Comparison of ENCODE assay signal across 8 cellular contexts in genomic region chr2:166127217-166128155, GRCh38. TPM values are rescaled to one million over a fixed set of nuclear protein-coding genes. Genes with fewer than 3 reads are reported as not detected.
DNase-seq lines count a peak whose midpoint lies in the region; ATAC-seq, FAIRE-seq and TF ChIP-seq lines count a peak whose summit lies in the region.

Gene SCN1A, minus strand, starts transcription at chr2:166128020. Its CDS starts 54,399 bp downstream, at chr2:166073621.

- H3K27ac ChIP-seq in keratinocyte (ENCODE audit: control insufficient read depth, insufficient read depth, low read length) (no peak within 1 kb of the TSS), upper lobe of left lung (peak within 1 kb of the TSS in 3 of 4 donors; percentile 55 to 76 (median 76))

- CTCF ChIA-PET in activated CD4-positive, alpha-beta memory T cell treated with anti-CD3 and anti-CD28 coated beads, Interleukin-2, amount 10 ng/mL, durations not matched to agents 7 days and 5 days (lab: Charles Lee): interaction anchor here (0.6 to 3.0 kb wide), 8 partner anchors 13 to 1331 kb away, joined by 4 to 8 read pairs (median 4); partner anchors contain the start of gene TTC21B

- no peaks in the 10 kb centered on the region for H3K9me3 Mint-ChIP-seq in brain
- H3K9me3 Mint-ChIP-seq in activated naive CD8-positive, alpha-beta T cell treated with anti-CD3 and anti-CD28 coated beads for 36 hours: no peaks in the 10 kb centered on the region
- H3K9me3 Mint-ChIP-seq in activated CD4-positive, alpha-beta memory T cell treated with anti-CD3 and anti-CD28 coated beads, Interleukin-2, amount 10 ng/mL, durations not matched to agents 7 days and 5 days: no peaks in the 10 kb centered on the region

- H3K36me3 Mint-ChIP-seq in brain: no peaks in the 10 kb centered on the region
- no peaks in the 10 kb centered on the region for H3K36me3 Mint-ChIP-seq in activated naive CD8-positive, alpha-beta T cell treated with anti-CD3 and anti-CD28 coated beads for 36 hours
- no peaks in the 10 kb centered on the region for H3K36me3 Mint-ChIP-seq in activated CD4-positive, alpha-beta memory T cell treated with anti-CD3 and anti-CD28 coated beads, Interleukin-2, amount 10 ng/mL, durations not matched to agents 7 days and 5 days (ENCODE audit: low read depth)

- H3K9ac ChIP-seq in keratinocyte (ENCODE audit: control insufficient read depth, extremely low read depth, insufficient read depth, low read length): no peak within 1 kb of the TSS

- no peaks in the 10 kb centered on the region for H4K20me1 ChIP-seq in keratinocyte (ENCODE audit: control insufficient read depth, extremely low read depth, insufficient read depth, low read length)

- peaks cover 32% of the 10 kb centered on the region for H3K4me1 Mint-ChIP-seq in brain
- no peaks in the 10 kb centered on the region for H3K4me1 Mint-ChIP-seq in activated naive CD8-positive, alpha-beta T cell treated with anti-CD3 and anti-CD28 coated beads for 36 hours
- no peaks in the 10 kb centered on the region for H3K4me1 Mint-ChIP-seq in activated CD4-positive, alpha-beta memory T cell treated with anti-CD3 and anti-CD28 coated beads, Interleukin-2, amount 10 ng/mL, durations not matched to agents 7 days and 5 days

- peak; percentile 79 for DNase-seq in G401 (ENCODE audit: low spot score)
- peak; percentile 1 for DNase-seq in NCI-H510A (lab: John Stamatoyannopoulos, UW)
- DNase-seq in keratinocyte (ENCODE audit: low read depth, low spot score): no peak
- no peak for DNase-seq in upper lobe of left lung
- no peak for DNase-seq in activated naive CD8-positive, alpha-beta T cell treated with anti-CD3 and anti-CD28 coated beads for 36 hours
- no peak for DNase-seq in activated CD4-positive, alpha-beta memory T cell treated with anti-CD3 and anti-CD28 coated beads, Interleukin-2, amount 10 ng/mL, durations not matched to agents 7 days and 5 days

- dilution Hi-C loops in keratinocyte (cut with MboI; ENCODE audit: extremely low pct_ligation_motif_present, low sequenced_read_pairs): no loop called here

- WGBS in upper lobe of left lung, 2 donors: 19 to 24% methylated on average over 7 of the region's 7 CpGs

- H3K4me3 Mint-ChIP-seq in brain: peak within 1 kb of the TSS; percentile 60 to 94 (median 88)
- no peak within 1 kb of the TSS for H3K4me3 Mint-ChIP-seq in activated naive CD8-positive, alpha-beta T cell treated with anti-CD3 and anti-CD28 coated beads for 36 hours
- H3K4me3 Mint-ChIP-seq in activated CD4-positive, alpha-beta memory T cell treated with anti-CD3 and anti-CD28 coated beads, Interleukin-2, amount 10 ng/mL, durations not matched to agents 7 days and 5 days: no peak within 1 kb of the TSS

- no peak within 1 kb of the TSS for H2AFZ ChIP-seq in keratinocyte (ENCODE audit: control insufficient read depth, low read length)

- H3K27ac Mint-ChIP-seq in brain: peak within 1 kb of the TSS; percentile 32 to 94 (median 86)
- H3K27ac Mint-ChIP-seq in activated naive CD8-positive, alpha-beta T cell treated with anti-CD3 and anti-CD28 coated beads for 36 hours: no peak within 1 kb of the TSS
- no peak within 1 kb of the TSS for H3K27ac Mint-ChIP-seq in activated CD4-positive, alpha-beta memory T cell treated with anti-CD3 and anti-CD28 coated beads, Interleukin-2, amount 10 ng/mL, durations not matched to agents 7 days and 5 days

- H3K4me3 ChIP-seq in keratinocyte (ENCODE audit: control insufficient read depth in 2 of 3, extremely low read depth in 1 of 3, insufficient read depth in 2 of 3, low read depth in 1 of 3, low read length in 3 of 3): no peak within 1 kb of the TSS
- peak within 1 kb of the TSS in 3 of 4 donors; percentile 29 to 38 (median 29) for H3K4me3 ChIP-seq in upper lobe of left lung

- POLR2A ChIA-PET in activated CD4-positive, alpha-beta memory T cell treated with anti-CD3 and anti-CD28 coated beads, Interleukin-2, amount 10 ng/mL, durations not matched to agents 7 days and 5 days (lab: Charles Lee): interaction anchor here (1.1 kb wide), 1 partner anchor 174 kb away, joined by 3 read pairs; the partner anchor contains the start of gene TTC21B

- H3K4me2 ChIP-seq in keratinocyte (ENCODE audit: control insufficient read depth, extremely low read depth, insufficient read depth, low read depth, low read length): no peak within 1 kb of the TSS

- peaks cover 3% of the 10 kb centered on the region for H3K27me3 Mint-ChIP-seq in brain
- H3K27me3 Mint-ChIP-seq in activated naive CD8-positive, alpha-beta T cell treated with anti-CD3 and anti-CD28 coated beads for 36 hours: peaks cover 15% of the 10 kb centered on the region
- peaks cover 15% of the 10 kb centered on the region for H3K27me3 Mint-ChIP-seq in activated CD4-positive, alpha-beta memory T cell treated with anti-CD3 and anti-CD28 coated beads, Interleukin-2, amount 10 ng/mL, durations not matched to agents 7 days and 5 days

- FAIRE-seq in keratinocyte (lab: Jason Lieb, UNC): peak; percentile 71

- H3K36me3 ChIP-seq in keratinocyte (ENCODE audit: control insufficient read depth in 2 of 2, extremely low read depth in 1 of 2, insufficient read depth in 2 of 2, low read length in 2 of 2): no peaks in the 10 kb centered on the region
- no peaks in the 10 kb centered on the region for H3K36me3 ChIP-seq in upper lobe of left lung

- H3K79me2 ChIP-seq in keratinocyte (ENCODE audit: control insufficient read depth, insufficient read depth, low read length): no peaks in the 10 kb centered on the region

- TF ChIP-seq POLR2A in upper lobe of left lung (IDR thresholded peaks at IDR 0.05): no peak

- no peak for TF ChIP-seq EP300 in upper lobe of left lung (IDR thresholded peaks at IDR 0.05)

- H3K27me3 ChIP-seq in keratinocyte (ENCODE audit: control insufficient read depth, extremely low read depth, insufficient read depth, low read length) (no peaks in the 10 kb centered on the region), upper lobe of left lung (no peaks in the 10 kb centered on the region)

- no peaks in the 10 kb centered on the region for H3K4me1 ChIP-seq in keratinocyte (ENCODE audit: control insufficient read depth, extremely low read depth, insufficient read depth, low read length)
- peaks cover 0 to 9% (median 4%) of the 10 kb centered on the region in 4 donors for H3K4me1 ChIP-seq in upper lobe of left lung

- ATAC-seq in HG02885 (IDR thresholded peaks at IDR 0.05; ENCODE audit: poor library complexity, unreplicated experiment) (peak; percentile 78), upper lobe of left lung (ENCODE audit: low FRiP score in 2 of 2) (peak; percentile 48 to 68)

- H3K9me3 ChIP-seq in keratinocyte (ENCODE audit: control insufficient read depth, low read depth, low read length) (no peaks in the 10 kb centered on the region), upper lobe of left lung (no peaks in the 10 kb centered on the region)

- H3K9me1 ChIP-seq in keratinocyte (ENCODE audit: control insufficient read depth, extremely low read depth, insufficient read depth, low read length): no peaks in the 10 kb centered on the region

- in situ Hi-C loops in G401 (cut with HindIII; ENCODE audit: low sequenced_read_pairs): no loop called here

- TF ChIP-seq CTCF in brain (conservative IDR thresholded peaks at IDR 0.05) (peak; percentile 81 to 90), keratinocyte (optimal IDR thresholded peaks at IDR 0.05 in 1 of 3, IDR thresholded peaks at IDR 0.05 in 1 of 3, conservative IDR thresholded peaks at IDR 0.05 in 1 of 3; ENCODE audit: extremely low read depth in 1 of 3, insufficient read depth in 2 of 3, low read length in 3 of 3) (peak in 2 of 3 experiments; percentile 50 to 51), upper lobe of left lung (IDR thresholded peaks at IDR 0.05) (peak; percentile 12 to 56 (median 40))

RNA-seq across cellular contexts. Expression of gene SCN1A, which starts in this region (rescaled TPM):
- total RNA-seq in G401 (2014; rRNA removed; shearing (Covaris generic)): not detected in 2 replicates
- polyA plus RNA-seq in brain (ENCODE audit: insufficient read depth, low read depth, low replicate concordance) (1.0 TPM), keratinocyte (not detected in 3 replicates)
- not detected for polyA plus RNA-seq in keratinocyte (2011; ENCODE audit: low read depth)
- polyA plus RNA-seq in keratinocyte (2011; cell fraction: cytosol; rRNA removed): not detected in 2 replicates
- polyA plus RNA-seq in keratinocyte (2011; cell fraction: nucleus; rRNA removed): 0.04 and 0.10 TPM in 2 replicates
- polyA plus RNA-seq in keratinocyte (2012; ENCODE audit: low replicate concordance): not detected in 2 replicates
- polyA minus RNA-seq in keratinocyte: not detected in 3 replicates
- polyA minus RNA-seq in keratinocyte (2011; cell fraction: cytosol; rRNA and poly(A)+ RNA removed): not detected
- not detected in 2 replicates for polyA minus RNA-seq in keratinocyte (2011; cell fraction: nucleus; rRNA and poly(A)+ RNA removed)
- total RNA-seq in upper lobe of left lung: 10 to 100 TPM; 11.5 to 42.2 (median 17.6) TPM
- total RNA-seq in activated naive CD8-positive, alpha-beta T cell treated with anti-CD3 and anti-CD28 coated beads for 36 hours: not detected
- not detected for total RNA-seq in activated CD4-positive, alpha-beta memory T cell treated with anti-CD3 and anti-CD28 coated beads, Interleukin-2, amount 10 ng/mL, durations not matched to agents 7 days and 5 days

Comparison
In these comparisons a context has a peak if more than half of its experiments do, and no peak if none do; other contexts are left out.
1. RNA of gene SCN1A (total RNA-seq): 11.5 to 42.2 TPM in upper lobe of left lung; not detected in G401, not detected in activated naive CD8-positive, alpha-beta T cell treated with anti-CD3 and anti-CD28 coated beads for 36 hours and not detected in activated CD4-positive, alpha-beta memory T cell treated with anti-CD3 and anti-CD28 coated beads, Interleukin-2, amount 10 ng/mL, durations not matched to agents 7 days and 5 days; every median in the first group is over 10 times any median in the second.
2. Peak in DNase-seq in G401; RNA of the gene not detected or under 1 TPM.
3. H3K27ac Mint-ChIP-seq: peak in brain (5 of 5); none in activated naive CD8-positive, alpha-beta T cell treated with anti-CD3 and anti-CD28 coated beads for 36 hours (single experiment) and activated CD4-positive, alpha-beta memory T cell treated with anti-CD3 and anti-CD28 coated beads, Interleukin-2, amount 10 ng/mL, durations not matched to agents 7 days and 5 days (single experiment).
4. H3K4me3 Mint-ChIP-seq: peak in brain (5 of 5); none in activated naive CD8-positive, alpha-beta T cell treated with anti-CD3 and anti-CD28 coated beads for 36 hours (single experiment) and activated CD4-positive, alpha-beta memory T cell treated with anti-CD3 and anti-CD28 coated beads, Interleukin-2, amount 10 ng/mL, durations not matched to agents 7 days and 5 days (single experiment).
5. H3K4me3 ChIP-seq: peak in upper lobe of left lung (3 of 4); none in keratinocyte (0 of 3).
6. Peak in every context shown above with its lines, with median percentiles within 50 percentile points of each other: CTCF ChIP-seq.